In genomic region chr6:40444307-40444706, GRCh38 we compare ENCODE assay signal across 3 cellular contexts.
A peak's percentile ranks its signal among the peaks of the same experiment; 100 is the strongest.
TF ChIP-seq lines count a peak whose summit lies in the region.

No MANE protein-coding gene starts in this region.

TF ChIP-seq in SK-N-SH, 30 proteins besides CTCF, POLR2A, EP300 and RAD21 (continued from another document):
- TF ChIP-seq USF2 (IDR thresholded peaks at IDR 0.05; ENCODE audit: borderline replicate concordance, low read depth, low read length) (no peak), RCOR1 (IDR thresholded peaks at IDR 0.05; ENCODE audit: low read length) (peak; percentile 74), RXRA (IDR thresholded peaks at IDR 0.05; ENCODE audit: borderline replicate concordance, low read depth) (no peak), MXI1 (IDR thresholded peaks at IDR 0.05; ENCODE audit: low read depth, low read length) (peak; percentile 52; the same call in 1 of the 2 replicates)
TF ChIP-seq in SK-N-SH: peak in this region for 5.

TF ChIP-seq in SK-N-SH treated with all-trans-retinoic acid at 6 μM for 48 hours, 23 proteins besides CTCF, POLR2A, EP300 and RAD21 (continued from another document):
- TF ChIP-seq ZNF8 (CRISPR knock-in tag; IDR thresholded peaks at IDR 0.05) (no peak), ESRRG (CRISPR knock-in tag; IDR thresholded peaks at IDR 0.05) (no peak), ZC3H10 (CRISPR knock-in tag; IDR thresholded peaks at IDR 0.05) (no peak), TCF4 (CRISPR knock-in tag; IDR thresholded peaks at IDR 0.05; ENCODE audit: borderline replicate concordance) (no peak), OSR1 (CRISPR knock-in tag; IDR thresholded peaks at IDR 0.05) (no peak), TSHZ2 (CRISPR knock-in tag; IDR thresholded peaks at IDR 0.05) (no peak), GLIS3 (CRISPR knock-in tag; IDR thresholded peaks at IDR 0.05) (no peak), CSDC2 (CRISPR knock-in tag; IDR thresholded peaks at IDR 0.05) (no peak), ZNF70 (CRISPR knock-in tag; IDR thresholded peaks at IDR 0.05) (no peak), ZNF565 (CRISPR knock-in tag; conservative IDR thresholded peaks at IDR 0.05; ENCODE audit: low read depth) (no peak), ARNTL (CRISPR knock-in tag; IDR thresholded peaks at IDR 0.05; ENCODE audit: borderline replicate concordance, low read depth) (no peak)

TF ChIP-seq in WTC11, 78 proteins besides CTCF, POLR2A, EP300 and RAD21 (continued from another document):
- TF ChIP-seq ARID4B (CRISPR knock-in tag; IDR thresholded peaks at IDR 0.05; ENCODE audit: borderline replicate concordance) (no peak), ZNF671 (CRISPR knock-in tag; IDR thresholded peaks at IDR 0.05) (no peak), ZMAT4 (CRISPR knock-in tag; IDR thresholded peaks at IDR 0.05) (no peak)
